ENCODE assay signal across 12 cellular contexts in the genomic region with DNA sequence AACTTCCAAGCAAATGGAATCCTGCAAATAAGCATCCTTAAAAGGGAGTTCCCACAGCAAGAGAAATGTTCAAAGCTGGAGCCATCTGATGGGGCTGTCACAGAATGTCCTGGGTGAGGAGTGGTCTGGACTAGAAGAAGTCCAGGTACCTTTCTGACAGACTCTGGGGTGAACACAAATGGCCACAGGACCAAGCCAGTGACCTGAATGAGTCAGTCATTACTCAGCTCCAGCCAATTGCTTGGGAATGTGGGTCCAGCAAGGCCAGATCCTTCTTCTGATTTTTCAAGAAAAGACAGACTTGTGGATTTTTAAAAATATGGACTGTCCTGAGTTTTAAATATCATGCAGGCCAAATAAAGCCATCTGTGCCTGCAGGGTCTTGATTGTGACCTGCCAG. TPM values are rescaled to one million over a fixed set of nuclear protein-coding genes. Genes with fewer than 3 reads are reported as not detected.
DNase-seq lines count a peak whose midpoint lies in the region; TF ChIP-seq lines count a peak whose summit lies in the region.
"Had no signal": no experiment of that assay in that cellular context is flagged by ENCODE, and none has a peak within 500 bp of the region (broad histone marks: within the 10 kb centered on the region; RNA-seq: fewer than 3 reads in every experiment).

No MANE protein-coding gene starts in this region.

- no peaks in the 10 kb centered on the region for H3K9me3 ChIP-seq in right atrium auricular region

- in situ Hi-C loops in ACHN (cut with HindIII; ENCODE audit: low pct_ligation_motif_present, low pct_unique_long_range_greater_than_20kb, low sequenced_read_pairs) = no loop called here

- no peaks in the 10 kb centered on the region for H3K36me3 ChIP-seq in right atrium auricular region

- peak; percentile 72 for DNase-seq in ACHN
- peak; percentile 54 for DNase-seq in HS-27A (ENCODE audit: low read depth)
- peak; percentile 73 for DNase-seq in astrocyte of the hippocampus (ENCODE audit: low read depth, low spot score)
- DNase-seq in kidney tubule cell (ENCODE audit: low spot score) = peak; percentile 83
- DNase-seq in stimulated activated CD4-positive, alpha-beta T cell treated with anti-CD3 and anti-CD28 coated beads, Interleukin-4, amount 100 ng/mL, for 1 hour = no peak
- no peak for DNase-seq in T-helper 2 cell
- DNase-seq in activated effector memory CD4-positive, alpha-beta T cell treated with anti-CD3 and anti-CD28 coated beads, Interleukin-2, amount 50 U/mL, for 16 hours = no peak
- DNase-seq in right atrium auricular region (ENCODE audit: low spot score) = no peak
- DNase-seq: activated CD8-positive, alpha-beta memory T cell treated with anti-CD3 and anti-CD28 coated beads for 24 hours; CD4-positive, CD25-positive, alpha-beta regulatory T cell; NCI-H187; SHP77 treated with DMSO at 0.1 percent for 48 hours had no signal

- no peak for TF ChIP-seq CTCF in right atrium auricular region (IDR thresholded peaks at IDR 0.05)

- H3K4me3 ChIP-seq in right atrium auricular region = no peak overlapping the region

- no peak overlapping the region for H3K27ac ChIP-seq in right atrium auricular region

- no peaks in the 10 kb centered on the region for H3K27me3 ChIP-seq in right atrium auricular region

- H3K4me1 ChIP-seq in right atrium auricular region = peaks cover 0 to 10% of the 10 kb centered on the region in 2 donors

RNA-seq across cellular contexts. Expression of gene GALNT10, which starts 30.1 kb away (rescaled TPM):
- 10 to 100 TPM; 13.2 to 18.4 TPM for total RNA-seq in right atrium auricular region

Comparison
In these comparisons a context has a peak if more than half of its experiments do, and no peak if none do; other contexts are left out.
1. DNase-seq: peak in ACHN (single experiment), HS-27A (single experiment), astrocyte of the hippocampus (single experiment) and kidney tubule cell (single experiment); none in stimulated activated CD4-positive, alpha-beta T cell treated with anti-CD3 and anti-CD28 coated beads, Interleukin-4, amount 100 ng/mL, for 1 hour (single experiment), T-helper 2 cell (0 of 5), activated effector memory CD4-positive, alpha-beta T cell treated with anti-CD3 and anti-CD28 coated beads, Interleukin-2, amount 50 U/mL, for 16 hours (single experiment) and right atrium auricular region (single experiment).